19 cellular contexts compared by ENCODE assay signal in genomic region chr17:69428252-69428980, GRCh38. TPM values are rescaled to one million over a fixed set of nuclear protein-coding genes. Genes with fewer than 3 reads are reported as not detected.
DNase-seq lines count a peak whose midpoint lies in the region; ATAC-seq and TF ChIP-seq lines count a peak whose summit lies in the region.
"Had no signal": no experiment of that assay in that cellular context is flagged by ENCODE, and none has a peak within 500 bp of the region (broad histone marks: within the 10 kb centered on the region; RNA-seq: fewer than 3 reads in every experiment).

No MANE protein-coding gene starts in this region.

- ATAC-seq in central memory CD8-positive, alpha-beta T cell (replicated peaks; ENCODE audit: extremely low read depth, poor library complexity, severe bottlenecking): no peak
- peak; percentile 80 for ATAC-seq in naive thymus-derived CD4-positive, alpha-beta T cell
- ATAC-seq: activated CD8-positive, alpha-beta memory T cell treated with anti-CD3 and anti-CD28 coated beads, Interleukin-2, amount 10 ng/mL, durations not matched to agents 7 days and 5 days had no signal

- H3K4me3 ChIP-seq in HEK293 (ENCODE audit: low read depth, low read length) (no peak overlapping the region), stomach (no peak overlapping the region)
- no peak overlapping the region for H3K4me3 ChIP-seq in naive thymus-derived CD4-positive, alpha-beta T cell (ENCODE audit: low read length)
- H3K4me3 ChIP-seq: hepatocyte had no signal

- H3K27me3 Mint-ChIP-seq in central memory CD8-positive, alpha-beta T cell: no peaks in the 10 kb centered on the region
- H3K27me3 Mint-ChIP-seq in naive thymus-derived CD4-positive, alpha-beta T cell: no peaks in the 10 kb centered on the region
- H3K27me3 Mint-ChIP-seq: activated CD8-positive, alpha-beta memory T cell treated with anti-CD3 and anti-CD28 coated beads, Interleukin-2, amount 10 ng/mL, durations not matched to agents 7 days and 5 days had no signal

- H3K9me3 Mint-ChIP-seq in central memory CD8-positive, alpha-beta T cell: no peaks in the 10 kb centered on the region
- H3K9me3 Mint-ChIP-seq in naive thymus-derived CD4-positive, alpha-beta T cell: no peaks in the 10 kb centered on the region
- H3K9me3 Mint-ChIP-seq: T-helper 1 cell treated with Interleukin-12 subunit alpha and Interleukin-12 subunit beta and Interleukin-4 antibody, amounts not matched to agents 30 μg/mL and 1 μg/mL, for 36 hours had no signal

- TF ChIP-seq CTCF in HEK293 (tag by site-specific recombination; IDR thresholded peaks at IDR 0.05): no peak
- no peak for TF ChIP-seq CTCF in RWPE1 (conservative IDR thresholded peaks at IDR 0.05; ENCODE audit: low read depth)
- TF ChIP-seq CTCF in stomach (IDR thresholded peaks at IDR 0.05): no peak

- intact Hi-C loops in naive thymus-derived CD4-positive, alpha-beta T cell (cut with micrococcal nuclease): loop anchor here in 1 of 2 donors (5.0 kb wide), 1 partner anchor 54 kb away; no protein-coding TSS in a partner anchor
- intact Hi-C loops in stomach (cut with DNase I; ENCODE audit: low total_unique reads): no loop called here

- 71 to 92% (median 76%) methylated on average over 6 of the region's 6 CpGs for WGBS in stomach, 5 donors

- CTCF ChIA-PET in HEK293 (lab: Yijun Ruan, JAX) (interaction anchor here (0.6 kb wide), 1 partner anchor 122 kb away, joined by 3 read pairs; no protein-coding TSS in a partner anchor), RWPE1 (lab: Yijun Ruan, JAX) (interaction anchor here (0.7 kb wide), 1 partner anchor 13 kb away, joined by 3 read pairs; no protein-coding TSS in a partner anchor)
- CTCF ChIA-PET in naive thymus-derived CD4-positive, alpha-beta T cell (lab: Charles Lee): interaction anchor here (0.6 kb wide), 1 partner anchor 14 kb away, joined by 4 read pairs; the partner anchor contains the start of gene MAP2K6

- H3K36me3 Mint-ChIP-seq in central memory CD8-positive, alpha-beta T cell (ENCODE audit: insufficient read depth): peaks cover 4% of the 10 kb centered on the region
- peaks cover 7 to 48% (median 19%) of the 10 kb centered on the region in 5 donors for H3K36me3 Mint-ChIP-seq in naive thymus-derived CD4-positive, alpha-beta T cell

- H3K4me1 ChIP-seq in HEK293 (ENCODE audit: control insufficient read depth, insufficient read depth, low read length) (peaks cover 6% of the 10 kb centered on the region; the same call in 1 of the 2 replicates), stomach (peaks cover 0 to 9% (median 3%) of the 10 kb centered on the region in 4 donors)
- peaks cover 2 to 7% of the 10 kb centered on the region in 2 donors for H3K4me1 ChIP-seq in naive thymus-derived CD4-positive, alpha-beta T cell (ENCODE audit: control insufficient read depth in 2 of 2, insufficient read depth in 2 of 2, low read length in 2 of 2)

- TF ChIP-seq EP300 in stomach (IDR thresholded peaks at IDR 0.05): no peak

- H3K36me3 ChIP-seq in HEK293 (ENCODE audit: control insufficient read depth in 2 of 2, insufficient read depth in 1 of 2, low read length in 2 of 2): no peaks in the 10 kb centered on the region
- no peaks in the 10 kb centered on the region for H3K36me3 ChIP-seq in naive thymus-derived CD4-positive, alpha-beta T cell (ENCODE audit: control insufficient read depth in 2 of 3, insufficient read depth in 3 of 3, low read length in 3 of 3)
- no peaks in the 10 kb centered on the region for H3K36me3 ChIP-seq in stomach

- H3K9me3 ChIP-seq in HEK293 (ENCODE audit: control insufficient read depth, insufficient read depth, low read depth, low read length) (no peaks in the 10 kb centered on the region), stomach (no peaks in the 10 kb centered on the region)
- no peaks in the 10 kb centered on the region for H3K9me3 ChIP-seq in naive thymus-derived CD4-positive, alpha-beta T cell (ENCODE audit: control insufficient read depth in 2 of 3, low read length in 3 of 3)

- H3K27ac Mint-ChIP-seq in central memory CD8-positive, alpha-beta T cell (ENCODE audit: low read depth): peak overlapping the region; percentile 90
- H3K27ac Mint-ChIP-seq in naive thymus-derived CD4-positive, alpha-beta T cell: peak overlapping the region in 1 of 9 donors; percentile 58
- H3K27ac Mint-ChIP-seq: activated CD8-positive, alpha-beta memory T cell treated with anti-CD3 and anti-CD28 coated beads, Interleukin-2, amount 10 ng/mL, durations not matched to agents 7 days and 5 days; T-helper 1 cell treated with Interleukin-12 subunit alpha and Interleukin-12 subunit beta and Interleukin-4 antibody, amounts not matched to agents 30 μg/mL and 1 μg/mL, for 36 hours had no signal

- H3K4me3 Mint-ChIP-seq in central memory CD8-positive, alpha-beta T cell: no peak overlapping the region
- peak overlapping the region in 1 of 10 donors; percentile 22 for H3K4me3 Mint-ChIP-seq in naive thymus-derived CD4-positive, alpha-beta T cell
- H3K4me3 Mint-ChIP-seq: activated CD8-positive, alpha-beta memory T cell treated with anti-CD3 and anti-CD28 coated beads, Interleukin-2, amount 10 ng/mL, durations not matched to agents 7 days and 5 days; T-helper 1 cell treated with Interleukin-12 subunit alpha and Interleukin-12 subunit beta and Interleukin-4 antibody, amounts not matched to agents 30 μg/mL and 1 μg/mL, for 36 hours had no signal

- peaks cover 66% of the 10 kb centered on the region for H3K4me1 Mint-ChIP-seq in central memory CD8-positive, alpha-beta T cell
- peaks cover 39 to 92% (median 85%) of the 10 kb centered on the region in 7 donors for H3K4me1 Mint-ChIP-seq in naive thymus-derived CD4-positive, alpha-beta T cell

- no peak for TF ChIP-seq POLR2A in stomach (IDR thresholded peaks at IDR 0.05)

- H3K27me3 ChIP-seq in naive thymus-derived CD4-positive, alpha-beta T cell (ENCODE audit: control insufficient read depth in 2 of 2, insufficient read depth in 2 of 2, low read length in 2 of 2): no peaks in the 10 kb centered on the region
- H3K27me3 ChIP-seq in stomach: no peaks in the 10 kb centered on the region
- H3K27me3 ChIP-seq: hepatocyte had no signal

- POLR2A ChIA-PET in HEK293 (lab: Yijun Ruan, JAX) (no interaction called here), RWPE1 (lab: Yijun Ruan, JAX; ENCODE audit: low non-redundant PET) (no interaction called here)
- POLR2A ChIA-PET in naive thymus-derived CD4-positive, alpha-beta T cell (lab: Charles Lee): no interaction called here

- DNase-seq in CD1c-positive myeloid dendritic cell (ENCODE audit: extremely low spot score) (peak; percentile 85), cerebellum (ENCODE audit: low spot score) (no peak), RWPE1 (ENCODE audit: low spot score) (no peak), T-helper 9 cell (no peak), stomach (no peak)
- no peak for DNase-seq in central memory CD8-positive, alpha-beta T cell (ENCODE audit: low spot score in 2 of 2)
- DNase-seq in naive thymus-derived CD4-positive, alpha-beta T cell: no peak
- DNase-seq: activated CD4-positive, CD25-positive, alpha-beta regulatory T cell; activated CD8-positive, alpha-beta memory T cell treated with anti-CD3 and anti-CD28 coated beads, Interleukin-2, amount 10 ng/mL, durations not matched to agents 7 days and 5 days; activated gamma-delta T cell; AML-193; DMS 273 treated with DMSO at 0.1 percent for 48 hours; kidney; NCI-H2081 treated with DMSO at 0.1 percent for 48 hours; NCI-H526 treated with DMSO at 0.1 percent for 48 hours; RPMI8226 had no signal

- H3K27ac ChIP-seq in HEK293 (ENCODE audit: extremely low read depth, low read depth, low read length) (no peak overlapping the region), RWPE1 (no peak overlapping the region), stomach (no peak overlapping the region)
- H3K27ac ChIP-seq in naive thymus-derived CD4-positive, alpha-beta T cell (ENCODE audit: low read depth, low read length): no peak overlapping the region
- H3K27ac ChIP-seq: hepatocyte had no signal

TF ChIP-seq in HEK293, 187 proteins besides CTCF, POLR2A, EP300 and RAD21:
- TF ChIP-seq ZNF335 (tag by site-specific recombination; conservative IDR thresholded peaks at IDR 0.05) (no peak), ATF2 (tag by site-specific recombination; IDR thresholded peaks at IDR 0.05; ENCODE audit: low read depth) (peak; percentile 62)

RNA-seq across cellular contexts. Expression of gene MAP2K6, which starts 13.9 kb away (rescaled TPM):
- 10 to 100 TPM in 4 of 5 experiments, 1 to 10 TPM in 1; 7.6 to 21.4 (median 18.3) TPM for total RNA-seq in naive thymus-derived CD4-positive, alpha-beta T cell
- 10 to 100 TPM; 14.9 to 21.3 TPM for polyA plus RNA-seq in naive thymus-derived CD4-positive, alpha-beta T cell
- total RNA-seq in cerebellum (32.6 TPM), stomach (10 to 100 TPM in 3 of 5 donors, 1 to 10 TPM in 1, not detected in 1; 1.0 to 25.5 (median 12.0) TPM)
- 1 to 10 TPM; 1.2 to 4.6 (median 4.1) TPM for polyA plus RNA-seq in stomach
